Comparison of ENCODE assay signal across 8 cellular contexts in the genomic region with DNA sequence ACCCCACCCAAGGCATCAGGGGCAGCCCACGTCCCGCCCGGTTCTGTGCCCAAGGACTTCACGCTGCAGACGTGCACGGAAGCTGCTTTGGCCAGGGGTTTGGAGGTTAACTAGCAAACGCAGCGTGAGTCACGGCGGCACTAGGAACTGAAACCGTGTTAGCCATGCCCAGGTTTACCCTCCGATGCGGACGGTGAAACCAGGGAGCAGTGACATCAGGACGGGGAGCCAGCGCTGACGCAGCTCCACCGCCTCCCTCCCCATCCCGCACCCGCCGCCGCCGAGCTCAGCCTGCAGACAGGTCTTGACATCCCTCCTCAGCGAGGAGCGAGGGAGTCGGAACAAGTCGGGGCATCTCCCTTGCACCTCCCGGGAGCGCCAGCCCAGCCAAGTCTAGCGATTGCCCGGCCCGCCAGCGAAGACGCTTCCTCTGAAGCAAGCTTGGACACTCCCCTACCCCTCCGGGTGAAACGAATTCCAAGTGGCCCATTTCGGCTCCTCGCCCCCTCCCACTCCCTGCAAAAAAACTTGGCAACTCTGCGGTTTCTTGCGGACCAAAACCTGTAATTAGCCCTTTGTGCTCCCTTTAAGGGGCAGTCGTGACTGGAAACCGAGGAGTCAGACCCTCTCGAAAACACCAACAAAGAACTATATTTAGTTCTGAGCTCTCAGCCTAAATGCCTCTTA. TPM values are rescaled to one million over a fixed set of nuclear protein-coding genes. Genes with fewer than 3 reads are reported as not detected.
DNase-seq lines count a peak whose midpoint lies in the region; ATAC-seq and TF ChIP-seq lines count a peak whose summit lies in the region.

No MANE protein-coding gene starts in this region.

- H3K27me3 ChIP-seq in HUES6 (ENCODE audit: control insufficient read depth, insufficient read depth, low read length), result no peaks in the 10 kb centered on the region
- no peaks in the 10 kb centered on the region for H3K27me3 ChIP-seq in right atrium auricular region
- peaks cover 0 to 2% of the 10 kb centered on the region in 2 donors for H3K27me3 ChIP-seq in aorta (ENCODE audit: control insufficient read depth in 1 of 2, insufficient read depth in 2 of 2, low read length in 1 of 2)

- H3K9ac ChIP-seq in HUES6 (ENCODE audit: low read length), result peak overlapping the region; percentile 69

- TF ChIP-seq CTCF in right atrium auricular region (IDR thresholded peaks at IDR 0.05), result no peak

- DNase-seq in DMS 273 treated with DMSO at 0.1 percent for 48 hours (lab: John Stamatoyannopoulos, UW) (peak; percentile 78), T follicular helper cell (ENCODE audit: low read depth) (peak; percentile 65), amniotic stem cell (lab: John Stamatoyannopoulos, UW) (peak; percentile 97), right atrium auricular region (ENCODE audit: low spot score) (peak; percentile 83), pulmonary artery endothelial cell (ENCODE audit: low read depth, low spot score) (peak; percentile 63), aorta (peak; percentile 91 to 93)

- peaks cover 15% of the 10 kb centered on the region for H3K4me1 ChIP-seq in HUES6 (ENCODE audit: control insufficient read depth, insufficient read depth, low read length)
- peaks cover 0 to 16% of the 10 kb centered on the region in 2 donors for H3K4me1 ChIP-seq in right atrium auricular region
- H3K4me1 ChIP-seq in aorta (ENCODE audit: control insufficient read depth in 1 of 2, insufficient read depth in 2 of 2, low read length in 2 of 2), result no peaks in the 10 kb centered on the region

- H3K9me3 ChIP-seq in HUES6 (ENCODE audit: control insufficient read depth, insufficient read depth, low read depth, low read length) (no peaks in the 10 kb centered on the region), right atrium auricular region (no peaks in the 10 kb centered on the region), aorta (ENCODE audit: control insufficient read depth, low read length) (no peaks in the 10 kb centered on the region)

- 0 to 1% methylated on average over 34 to 43 of the region's 43 CpGs for WGBS in aorta, 2 donors

- H3K27ac ChIP-seq in HUES6 (ENCODE audit: low read depth, low read length) (peak overlapping the region; percentile 42; the same call in 1 of the 2 replicates), right atrium auricular region (peak overlapping the region; percentile 82 to 88), aorta (ENCODE audit: low read depth in 1 of 2, low read length in 2 of 2) (peak overlapping the region; percentile 47 to 72)

- H3K4me3 ChIP-seq in HUES6 (ENCODE audit: low read depth, low read length) (peak overlapping the region; percentile 90), right atrium auricular region (peak overlapping the region; percentile 64 to 65), aorta (ENCODE audit: low read length in 2 of 2) (peak overlapping the region; percentile 35 to 66)

- ATAC-seq in GM21447 (IDR thresholded peaks at IDR 0.05; ENCODE audit: unreplicated experiment) (peak; percentile 35), aorta (ENCODE audit: low FRiP score) (peak; percentile 30)

- intact Hi-C loops in aorta (cut with DNase I), result loop anchor here (1.0 to 10.0 kb wide), 5 partner anchors 22 to 274 kb away; no protein-coding TSS in a partner anchor

- H3K36me3 ChIP-seq in HUES6 (ENCODE audit: control insufficient read depth, insufficient read depth, low read length) (no peaks in the 10 kb centered on the region), right atrium auricular region (no peaks in the 10 kb centered on the region), aorta (ENCODE audit: control insufficient read depth in 1 of 2, insufficient read depth in 2 of 2, low read length in 1 of 2) (no peaks in the 10 kb centered on the region)

RNA-seq across cellular contexts. Expression of a gene that starts 1.4 kb away (rescaled TPM):
- total RNA-seq in right atrium auricular region (1 to 10 TPM; 3.3 to 4.9 TPM), pulmonary artery endothelial cell (44.1 and 54.0 TPM in 2 replicates), aorta (10 to 100 TPM; 11.3 to 20.7 TPM)
- polyA plus RNA-seq in aorta, result 1 to 10 TPM; 2.4 to 4.1 TPM

Comparison
In these comparisons a context has a peak if more than half of its experiments do, and no peak if none do; other contexts are left out.
1. Peak in every context shown above with its lines: DNase-seq, ATAC-seq, H3K4me3 ChIP-seq and H3K27ac ChIP-seq.